ENCODE assay signal across 18 cellular contexts in genomic region chr5:9376363-9377117, GRCh38.
DNase-seq lines count a peak whose midpoint lies in the region; ATAC-seq and TF ChIP-seq lines count a peak whose summit lies in the region.
"Had no signal": no experiment of that assay in that cellular context is flagged by ENCODE, and none has a peak within 500 bp of the region (broad histone marks: within the 10 kb centered on the region; RNA-seq: fewer than 3 reads in every experiment).

No MANE protein-coding gene starts in this region.

- no peak for ATAC-seq in HG03108 (IDR thresholded peaks at IDR 0.05; ENCODE audit: unreplicated experiment)

- TF ChIP-seq CTCF in choroid plexus epithelial cell (conservative IDR thresholded peaks at IDR 0.05; ENCODE audit: low read depth, low read length), result no peak
- no peak for TF ChIP-seq CTCF in fibroblast of villous mesenchyme (IDR thresholded peaks at IDR 0.05; ENCODE audit: insufficient read depth, low read depth, low read length)

- DNase-seq in NCI-H460 (ENCODE audit: extremely low read depth, low read depth) (peak; percentile 30), choroid plexus epithelial cell (ENCODE audit: low read depth) (peak; percentile 64), fibroblast of villous mesenchyme (ENCODE audit: low read depth) (peak; percentile 58), skeletal muscle cell (ENCODE audit: low read depth) (peak; percentile 52), NCI-H187 (lab: John Stamatoyannopoulos, UW) (no peak)
- DNase-seq in activated T-cell treated with anti-CD3 and anti-CD28 coated beads, Interleukin-2, amount 50 U/mL, for 48 hours, result no peak
- no peak for DNase-seq in activated naive CD4-positive, alpha-beta T cell (lab: John Stamatoyannopoulos, UW)
- DNase-seq: Calu3; CD4-positive, alpha-beta T cell; DMS53; H9; KG1; NCI-H1048; NCI-H1436 treated with DMSO at 0.1 percent for 48 hours; NCI-H69; OCI-M1; SW 1271 had no signal

- no peak overlapping the region for H3K4me3 ChIP-seq in choroid plexus epithelial cell (ENCODE audit: low read depth, low read length)
- no peak overlapping the region for H3K4me3 ChIP-seq in fibroblast of villous mesenchyme (ENCODE audit: low read depth, low read length)
- H3K4me3 ChIP-seq in skeletal muscle cell (ENCODE audit: low read depth, low read length), result no peak overlapping the region

Comparison
In these comparisons a context has a peak if more than half of its experiments do, and no peak if none do; other contexts are left out.
1. DNase-seq: peak in NCI-H460 (single experiment), choroid plexus epithelial cell (single experiment), fibroblast of villous mesenchyme (single experiment) and skeletal muscle cell (single experiment); none in activated T-cell treated with anti-CD3 and anti-CD28 coated beads, Interleukin-2, amount 50 U/mL, for 48 hours (0 of 2), NCI-H187 (0 of 2) and activated naive CD4-positive, alpha-beta T cell (0 of 4).